2 cellular contexts compared by ENCODE assay signal in the genomic region with DNA sequence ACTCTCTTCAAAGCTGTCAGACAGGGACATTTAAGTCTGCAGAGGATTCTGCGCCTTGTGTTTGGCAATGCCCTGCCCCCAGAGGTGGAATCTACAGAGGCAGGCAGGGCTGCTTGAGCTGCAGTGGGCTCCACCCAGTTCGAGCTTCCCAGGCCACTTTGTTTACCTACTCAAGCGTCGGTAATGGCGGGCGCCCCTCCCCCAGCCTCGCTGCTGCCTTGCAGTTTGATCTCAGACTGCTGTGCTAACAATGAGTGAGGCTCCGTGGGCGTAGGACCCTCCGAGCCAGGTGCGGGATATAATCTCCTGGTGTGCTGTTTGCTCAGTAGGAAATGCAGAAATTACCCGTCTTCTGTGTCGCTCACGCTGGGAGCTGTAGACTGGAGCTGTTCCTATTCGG. TPM values are rescaled to one million over a fixed set of nuclear protein-coding genes. Genes with fewer than 3 reads are reported as not detected.
"Had no signal": no experiment of that assay in that cellular context is flagged by ENCODE, and none has a peak within 500 bp of the region (broad histone marks: within the 10 kb centered on the region; RNA-seq: fewer than 3 reads in every experiment).

No MANE protein-coding gene starts in this region.

RNA-seq across cellular contexts. Expression of a gene that starts 40.3 kb away (rescaled TPM):
- total RNA-seq: naive thymus-derived CD8-positive, alpha-beta T cell; pulmonary artery endothelial cell had no signal
- polyA plus RNA-seq: naive thymus-derived CD8-positive, alpha-beta T cell had no signal
